1 cellular context compared by ENCODE assay signal in the genomic region with DNA sequence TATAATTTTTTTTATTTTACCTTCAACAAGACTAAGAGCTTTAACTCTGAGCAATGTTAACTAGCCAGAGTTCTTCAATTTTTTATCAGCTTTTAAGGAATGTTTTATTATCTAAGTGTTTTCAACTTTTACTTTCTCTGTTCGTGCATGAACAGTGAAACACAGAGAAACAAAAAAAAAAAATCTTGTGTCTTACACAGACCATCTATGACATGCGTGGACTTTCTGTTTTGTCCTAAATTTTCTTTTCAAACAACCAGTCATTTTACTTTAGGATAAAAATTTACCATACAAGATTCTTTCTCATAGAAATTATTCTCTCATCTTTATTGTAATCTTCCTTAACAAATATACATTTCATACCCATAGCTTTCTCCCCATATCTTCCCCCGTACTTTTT.
TF ChIP-seq lines count a peak whose summit lies in the region.

No MANE protein-coding gene starts in this region.

TF ChIP-seq in GM23338, 12 proteins besides CTCF, POLR2A, EP300 and RAD21 (continued from another document):
- TF ChIP-seq ETS1 (IDR thresholded peaks at IDR 0.05): no peak
- no peak for TF ChIP-seq JUNB (IDR thresholded peaks at IDR 0.05; ENCODE audit: unreplicated experiment)
- no peak for TF ChIP-seq ZNF331 (CRISPR knock-in tag; IDR thresholded peaks at IDR 0.05; ENCODE audit: low read depth)
- TF ChIP-seq NANOG (IDR thresholded peaks at IDR 0.05; ENCODE audit: borderline replicate concordance): no peak
- TF ChIP-seq EZH2phosphoT487 (IDR thresholded peaks at IDR 0.05; ENCODE audit: unreplicated experiment): no peak
- TF ChIP-seq EZH2 (IDR thresholded peaks at IDR 0.05; ENCODE audit: low read depth, unreplicated experiment): no peak
- no peak for TF ChIP-seq POLR2AphosphoS5 (IDR thresholded peaks at IDR 0.05; ENCODE audit: low read depth)
